In the genomic region with DNA sequence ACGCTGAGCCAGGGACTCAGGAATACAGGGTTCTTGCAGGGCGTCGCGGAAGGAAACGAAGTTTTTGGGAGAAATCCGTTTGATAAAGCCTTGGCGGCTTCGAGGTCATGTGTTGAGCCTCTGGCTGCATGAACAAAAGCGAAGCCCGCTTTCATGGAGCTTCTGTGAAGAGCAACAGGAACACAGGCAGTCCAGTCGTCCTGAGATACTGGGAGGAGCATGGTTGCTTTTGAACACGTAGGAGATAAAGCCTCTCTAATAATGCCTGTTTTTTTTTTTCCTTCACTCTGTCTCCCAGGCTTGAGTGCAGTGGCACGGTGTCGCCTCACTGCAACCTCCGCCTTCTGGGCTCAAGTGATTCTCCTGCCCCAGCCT, we compare ENCODE assay signal across 8 cellular contexts. TPM values are rescaled to one million over a fixed set of nuclear protein-coding genes. Genes with fewer than 3 reads are reported as not detected.
DNase-seq lines count a peak whose midpoint lies in the region; ATAC-seq and TF ChIP-seq lines count a peak whose summit lies in the region.

No MANE protein-coding gene starts in this region.

- H3K9me3 ChIP-seq in left lung (peaks cover 10 to 26% of the 10 kb centered on the region in 2 donors), transverse colon (peaks cover 18 to 27% of the 10 kb centered on the region in 2 donors)

- H3K4me3 ChIP-seq in GM12865 (ENCODE audit: low read depth, low read length) (peak overlapping the region; percentile 68), astrocyte of the spinal cord (ENCODE audit: low read depth, low read length) (peak overlapping the region; percentile 55), left lung (peak overlapping the region; percentile 56 to 79), transverse colon (peak overlapping the region; percentile 87 to 91 (median 90))

- TF ChIP-seq EP300 in transverse colon (IDR thresholded peaks at IDR 0.05; ENCODE audit: low read depth): no peak

- no peak for TF ChIP-seq POLR2A in transverse colon (IDR thresholded peaks at IDR 0.05)

- in situ Hi-C loops in astrocyte of the spinal cord (cut with HindIII; ENCODE audit: low sequenced_read_pairs) (no loop called here), transverse colon (cut with MboI; ENCODE audit: low pct_ligation_motif_present in 1 of 4, low pct_unique_long_range_greater_than_20kb in 1 of 4, low sequenced_read_pairs in 3 of 4) (no loop called here)

- DNase-seq in GM12865 (ENCODE audit: low read depth): no peak
- DNase-seq in astrocyte of the spinal cord (ENCODE audit: low read depth, low spot score): no peak
- no peak for DNase-seq in left lung
- no peak for DNase-seq in transverse colon
- no peak for DNase-seq in NAMALWA (ENCODE audit: low spot score)
- no peak for DNase-seq in NOMO-1 (lab: John Stamatoyannopoulos, UW; ENCODE audit: unreplicated experiment in 2 of 2)

- peak overlapping the region; percentile 71 to 74 for H3K27ac ChIP-seq in left lung
- H3K27ac ChIP-seq in transverse colon: peak overlapping the region; percentile 83 to 86 (median 84)

- H3K36me3 ChIP-seq in left lung (peaks cover 7 to 19% of the 10 kb centered on the region in 2 donors), transverse colon (peaks cover 0 to 26% (median 12%) of the 10 kb centered on the region in 4 donors)

- H3K4me1 ChIP-seq in left lung (peaks cover 0 to 8% of the 10 kb centered on the region in 2 donors), transverse colon (peaks cover 0 to 12% (median 9%) of the 10 kb centered on the region in 4 donors)

- ATAC-seq in HG03196 (IDR thresholded peaks at IDR 0.05; ENCODE audit: unreplicated experiment): peak; percentile 3
- peak; percentile 8 for ATAC-seq in left lung
- no peak for ATAC-seq in GM21619 (IDR thresholded peaks at IDR 0.05; ENCODE audit: unreplicated experiment)

- no peak for TF ChIP-seq CTCF in GM12865 (IDR thresholded peaks at IDR 0.05; ENCODE audit: insufficient read depth, low read depth, low read length, missing control alignments)
- TF ChIP-seq CTCF in astrocyte of the spinal cord (IDR thresholded peaks at IDR 0.05; ENCODE audit: low read depth, low read length): no peak
- no peak for TF ChIP-seq CTCF in left lung (IDR thresholded peaks at IDR 0.05)
- TF ChIP-seq CTCF in transverse colon (IDR thresholded peaks at IDR 0.05): no peak

- intact Hi-C loops in left lung (cut with DNase I) (no loop called here), transverse colon (cut with DNase I; ENCODE audit: low total_unique reads) (no loop called here)

- H3K27me3 ChIP-seq in left lung (peaks cover 0 to 8% of the 10 kb centered on the region in 2 donors), transverse colon (no peaks in the 10 kb centered on the region)

- 18 to 23% methylated on average over 4 to 15 of the region's 15 CpGs for WGBS in transverse colon (ENCODE audit: low coverage in 1 of 2), 2 donors

RNA-seq across cellular contexts. Expression of a gene that starts 0.5 kb away (rescaled TPM):
- total RNA-seq in left lung: 10 to 100 TPM; 29.1 to 32.9 TPM
- total RNA-seq in transverse colon: 10 to 100 TPM in 3 of 4 donors, 1 to 10 TPM in 1; 9.7 to 38.6 (median 22.1) TPM

RNA-seq across cellular contexts. Expression of a gene that starts 42.9 kb away (rescaled TPM):
- 1 to 10 TPM; 1.9 to 5.0 TPM for total RNA-seq in left lung
- 1 to 10 TPM in 2 of 4 donors, not detected in 2; 1.4 to 4.1 TPM for total RNA-seq in transverse colon
